In genomic region chr1:221303623-221304022, GRCh38 we compare ENCODE assay signal across 27 cellular contexts.
"Had no signal": no experiment of that assay in that cellular context is flagged by ENCODE, and none has a peak within 500 bp of the region (broad histone marks: within the 10 kb centered on the region; RNA-seq: fewer than 3 reads in every experiment).

No MANE protein-coding gene starts in this region.

- H3K36me3 ChIP-seq: left lung, lower lobe of right lung, ovary, right atrium auricular region, right lobe of liver, tibial nerve, upper lobe of left lung, vagina had no signal

- H3K9me3 ChIP-seq: lower lobe of right lung, mucosa of descending colon, ovary, right atrium auricular region, right lobe of liver, tibial nerve, upper lobe of left lung, vagina had no signal

- H3K4me3 Mint-ChIP-seq: naive thymus-derived CD4-positive, alpha-beta T cell; natural killer cell treated with Interleukin-12 subunit alpha and Interleukin-12 subunit beta and Interleukin-15 and Interleukin-18, amount 100 ng/mL, for 72 hours; stimulated activated memory B cell treated with anti-CD40 and anti-IgM and Interleukin-4, amounts not matched to agents 10 μg/mL and 1 μg/mL and 100 μg/mL, for 72 hours; stimulated activated naive CD8-positive, alpha-beta T cell treated with anti-CD3 and anti-CD28 coated beads, Interleukin-15, amount 100 ng/mL, for 72 hours had no signal

- H3K27me3 ChIP-seq: left lung, ovary, right atrium auricular region, right lobe of liver, tibial nerve, upper lobe of left lung, vagina had no signal

- FAIRE-seq: keratinocyte had no signal

- H3K36me3 Mint-ChIP-seq: naive thymus-derived CD4-positive, alpha-beta T cell; natural killer cell treated with Interleukin-12 subunit alpha and Interleukin-12 subunit beta and Interleukin-15 and Interleukin-18, amount 100 ng/mL, for 72 hours; stimulated activated memory B cell treated with anti-CD40 and anti-IgM and Interleukin-4, amounts not matched to agents 10 μg/mL and 1 μg/mL and 100 μg/mL, for 72 hours had no signal

- H3K27ac Mint-ChIP-seq: naive thymus-derived CD4-positive, alpha-beta T cell; natural killer cell treated with Interleukin-12 subunit alpha and Interleukin-12 subunit beta and Interleukin-15 and Interleukin-18, amount 100 ng/mL, for 72 hours; progenitor cell of endocrine pancreas; stimulated activated memory B cell treated with anti-CD40 and anti-IgM and Interleukin-4, amounts not matched to agents 10 μg/mL and 1 μg/mL and 100 μg/mL, for 72 hours; stimulated activated naive CD8-positive, alpha-beta T cell treated with anti-CD3 and anti-CD28 coated beads, Interleukin-15, amount 100 ng/mL, for 72 hours had no signal

- ATAC-seq: left cardiac atrium; left lung; lower lobe of right lung; mucosa of descending colon; naive thymus-derived CD4-positive, alpha-beta T cell; natural killer cell treated with Interleukin-12 subunit alpha and Interleukin-12 subunit beta and Interleukin-15 and Interleukin-18, amount 100 ng/mL, for 72 hours; stimulated activated memory B cell treated with anti-CD40 and anti-IgM and Interleukin-4, amounts not matched to agents 10 μg/mL and 1 μg/mL and 100 μg/mL, for 72 hours; stimulated activated naive CD8-positive, alpha-beta T cell treated with anti-CD3 and anti-CD28 coated beads, Interleukin-15, amount 100 ng/mL, for 72 hours had no signal

- H3K4me1 ChIP-seq: left lung, lower lobe of right lung, right atrium auricular region, tibial nerve, vagina had no signal

- DNase-seq: hippocampal formation; kidney glomerular epithelial cell; left cardiac atrium; left lung; lower lobe of right lung; mammary epithelial cell; midbrain; mucosa of descending colon; naive thymus-derived CD4-positive, alpha-beta T cell; ovary; right lobe of liver; stimulated activated CD4-positive, alpha-beta T cell treated with anti-CD3 and anti-CD28 coated beads, Interleukin-1b, Interleukin-23, amount 100 ng/mL, for 48 hours; stimulated activated CD4-positive, alpha-beta T cell treated with anti-CD3 and anti-CD28 coated beads, Interleukin-2, amount 100 ng/mL, for 48 hours; stimulated activated CD4-positive, alpha-beta T cell treated with anti-CD3 and anti-CD28 coated beads, Interleukin-4, amount 100 ng/mL, for 4 hours; stimulated activated CD8-positive, alpha-beta memory T cell treated with anti-CD3 and anti-CD28 coated beads, Interleukin-4, amount 100 ng/mL, for 48 hours; stimulated activated naive CD4-positive, alpha-beta T cell treated with Interleukin-2 at 50 U/mL for 16 hours; stimulated activated naive CD8-positive, alpha-beta T cell treated with anti-CD3 and anti-CD28 coated beads, Interleukin-15, amount 100 ng/mL, for 72 hours; substantia nigra; upper lobe of left lung had no signal

- H3K27me3 Mint-ChIP-seq: progenitor cell of endocrine pancreas had no signal

- H3K4me1 Mint-ChIP-seq: naive thymus-derived CD4-positive, alpha-beta T cell; stimulated activated memory B cell treated with anti-CD40 and anti-IgM and Interleukin-4, amounts not matched to agents 10 μg/mL and 1 μg/mL and 100 μg/mL, for 72 hours; stimulated activated naive CD8-positive, alpha-beta T cell treated with anti-CD3 and anti-CD28 coated beads, Interleukin-15, amount 100 ng/mL, for 72 hours had no signal

- H3K9me3 Mint-ChIP-seq: natural killer cell treated with Interleukin-12 subunit alpha and Interleukin-12 subunit beta and Interleukin-15 and Interleukin-18, amount 100 ng/mL, for 72 hours had no signal

- H3K4me3 ChIP-seq: left lung, lower lobe of right lung, mucosa of descending colon, ovary, right atrium auricular region, right lobe of liver, smooth muscle cell, tibial nerve, upper lobe of left lung, vagina had no signal

- H3K27ac ChIP-seq: left lung, lower lobe of right lung, ovary, right atrium auricular region, tibial nerve, upper lobe of left lung, vagina had no signal
